In the genomic region with DNA sequence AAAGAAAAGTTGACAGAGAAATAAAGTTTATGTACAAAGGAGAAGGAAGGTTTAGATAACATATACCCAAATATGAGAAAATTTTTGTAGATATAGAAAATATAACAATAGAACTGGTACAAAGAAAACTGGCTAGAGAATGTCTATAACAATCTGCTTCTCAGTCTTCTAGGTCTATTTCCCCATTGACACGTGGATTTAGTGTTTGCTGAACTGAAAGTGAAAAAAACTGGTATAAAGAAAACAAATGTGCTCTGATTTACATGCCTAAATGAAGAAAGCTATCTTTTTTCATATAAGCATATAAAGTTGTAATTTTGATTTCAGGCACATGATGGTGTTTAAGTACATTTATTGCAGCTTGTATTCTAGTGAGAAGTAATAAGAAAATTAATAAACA, we compare ENCODE assay signal across 23 cellular contexts. TPM values are rescaled to one million over a fixed set of nuclear protein-coding genes. Genes with fewer than 3 reads are reported as not detected.
DNase-seq lines count a peak whose midpoint lies in the region; ATAC-seq, FAIRE-seq and TF ChIP-seq lines count a peak whose summit lies in the region.
"Had no signal": no experiment of that assay in that cellular context is flagged by ENCODE, and none has a peak within 500 bp of the region (broad histone marks: within the 10 kb centered on the region; RNA-seq: fewer than 3 reads in every experiment).

No MANE protein-coding gene starts in this region.

- no peak for TF ChIP-seq CTCF in MM.1S (IDR thresholded peaks at IDR 0.05; ENCODE audit: low read length)

- peak; percentile 76 for DNase-seq in MM.1S
- DNase-seq in activated gamma-delta T cell (lab: John Stamatoyannopoulos, UW) = no peak
- no peak for DNase-seq in caudate nucleus (lab: John Stamatoyannopoulos, UW)
- no peak for DNase-seq in T1000 (lab: John Stamatoyannopoulos, UW)
- no peak for DNase-seq in GM12891 (ENCODE audit: insufficient read length, low spot score)
- DNase-seq: activated CD8-positive, alpha-beta memory T cell treated with anti-CD3 and anti-CD28 coated beads, Interleukin-2, amount 10 ng/mL, durations not matched to agents 7 days and 5 days; CD4-positive, alpha-beta memory T cell; cerebellar nuclear complex; DMS79; GM23248; hypothalamus; MV-4-11; NCI-H2081; NCI-H524 treated with DMSO at 0.1 percent for 48 hours; OCI-M1; psoas muscle; SIG-M5; testis had no signal

- H3K9ac ChIP-seq in MM.1S (ENCODE audit: low read length) = peak overlapping the region; percentile 9; the same call in 1 of the 2 replicates
- H3K9ac ChIP-seq: GM23248 had no signal

- no peaks in the 10 kb centered on the region for H4K20me1 ChIP-seq in MM.1S (ENCODE audit: insufficient read depth, low read length)

- no peaks in the 10 kb centered on the region for H3K27me3 ChIP-seq in MM.1S (replicated peaks; ENCODE audit: insufficient read depth, low read length)
- H3K27me3 ChIP-seq: testis had no signal

- no peaks in the 10 kb centered on the region for H3K36me3 ChIP-seq in MM.1S (replicated peaks; ENCODE audit: insufficient read depth, low read length)

- peaks cover 34% of the 10 kb centered on the region for H3K4me1 ChIP-seq in MM.1S (ENCODE audit: low read length)
- H3K4me1 ChIP-seq: psoas muscle, testis had no signal

- peak overlapping the region; percentile 32 for H2AFZ ChIP-seq in MM.1S (ENCODE audit: low read length)
- H2AFZ ChIP-seq: GM23248 had no signal

- no peaks in the 10 kb centered on the region for H3K79me2 ChIP-seq in MM.1S (ENCODE audit: low read length)

- TF ChIP-seq POLR2A in GM12891 (IDR thresholded peaks at IDR 0.05; ENCODE audit: low read depth, low read length) = no peak

- peak; percentile 70 for ATAC-seq in GM18502 (IDR thresholded peaks at IDR 0.05; ENCODE audit: poor library complexity, unreplicated experiment)
- ATAC-seq in GM21381 (IDR thresholded peaks at IDR 0.05; ENCODE audit: unreplicated experiment) = peak; percentile 46
- ATAC-seq in HG02798 (IDR thresholded peaks at IDR 0.05; ENCODE audit: poor library complexity, unreplicated experiment) = peak; percentile 61
- ATAC-seq: activated CD8-positive, alpha-beta memory T cell treated with anti-CD3 and anti-CD28 coated beads, Interleukin-2, amount 10 ng/mL, durations not matched to agents 7 days and 5 days; psoas muscle had no signal

- H3K4me3 ChIP-seq in MM.1S (ENCODE audit: low read length) = peak overlapping the region; percentile 2; the same call in 1 of the 2 replicates
- H3K4me3 ChIP-seq: GM23248, psoas muscle, smooth muscle cell, testis had no signal

- H3K4me2 ChIP-seq in MM.1S (ENCODE audit: low read depth, low read length) = peak overlapping the region; percentile 56
- H3K4me2 ChIP-seq: smooth muscle cell had no signal

- no peak for FAIRE-seq in GM12891 (lab: Jason Lieb, UNC)

- H3K9me3 ChIP-seq in MM.1S (replicated peaks; ENCODE audit: insufficient read depth, low read length) = no peaks in the 10 kb centered on the region
- H3K9me3 ChIP-seq: psoas muscle, testis had no signal

- H3K9me2 ChIP-seq in MM.1S (replicated peaks; ENCODE audit: insufficient read depth, low read length) = no peaks in the 10 kb centered on the region

- H3K27ac ChIP-seq in MM.1S (ENCODE audit: low read length) = peak overlapping the region; percentile 32; the same call in 1 of the 2 replicates
- no peak overlapping the region for H3K27ac ChIP-seq in caudate nucleus (ENCODE audit: low read depth, low read length)
- H3K27ac ChIP-seq: GM23248, HL-60, psoas muscle, testis had no signal

- H3F3A ChIP-seq in MM.1S (ENCODE audit: insufficient read depth, low read length) = 0 out of 2 replicates have a peak, but pooled peaks cover 2% of the 10 kb centered on the region

TF ChIP-seq in GM12891, 5 proteins besides CTCF, POLR2A, EP300 and RAD21:
- TF ChIP-seq POLR2AphosphoS5 (IDR thresholded peaks at IDR 0.05; ENCODE audit: low read depth, low read length) (no peak), SPI1 (IDR thresholded peaks at IDR 0.05; ENCODE audit: low read depth, low read length) (no peak), POU2F2 (IDR thresholded peaks at IDR 0.05; ENCODE audit: low read depth, low read length) (no peak), TAF1 (IDR thresholded peaks at IDR 0.05; ENCODE audit: low read depth, low read length) (no peak), PAX5 (IDR thresholded peaks at IDR 0.05; ENCODE audit: insufficient read depth, low read length, severe bottlenecking) (no peak)

RNA-seq across cellular contexts. Expression of a gene that starts 9.8 kb away (rescaled TPM):
- 1.0 TPM for polyA plus RNA-seq in GM12891 (2012; ENCODE audit: low read depth, missing spikeins)
- polyA plus RNA-seq: CD4-positive, alpha-beta memory T cell; GM23248; psoas muscle; smooth muscle cell had no signal
